Comparison of ENCODE assay signal across 8 cellular contexts in genomic region chr5:164013077-164013670, GRCh38.
DNase-seq lines count a peak whose midpoint lies in the region; ATAC-seq and TF ChIP-seq lines count a peak whose summit lies in the region.

No MANE protein-coding gene starts in this region.

- H3K27me3 Mint-ChIP-seq in WTC11 (ENCODE audit: low read depth), result no peaks in the 10 kb centered on the region

- peaks cover 6% of the 10 kb centered on the region for H3K4me1 Mint-ChIP-seq in WTC11

- no peaks in the 10 kb centered on the region for H3K9me3 Mint-ChIP-seq in WTC11

- ATAC-seq in GM18868 (IDR thresholded peaks at IDR 0.05; ENCODE audit: unreplicated experiment) (peak; percentile 92), HG03025 (IDR thresholded peaks at IDR 0.05; ENCODE audit: low FRiP score, unreplicated experiment) (peak; percentile 89), WTC11 (peak; percentile 65)

- CTCF ChIA-PET in WTC11 (lab: Charles Lee), result interaction anchor here (0.6 to 2.0 kb wide), 10 partner anchors 11 to 491 kb away, joined by 3 to 14 read pairs (median 4); no protein-coding TSS in a partner anchor

- peak; percentile 38 for TF ChIP-seq CTCF in WTC11 (IDR thresholded peaks at IDR 0.05)

- no peak overlapping the region for H3K4me3 Mint-ChIP-seq in WTC11

- POLR2A ChIA-PET in WTC11 (lab: Charles Lee), result no interaction called here

- DNase-seq in DMS153 (lab: John Stamatoyannopoulos, UW) (peak; percentile 0), NCI-H2029 treated with DMSO at 0.1 percent for 48 hours (lab: John Stamatoyannopoulos, UW) (peak; percentile 45), WTC11 (ENCODE audit: low spot score) (peak; percentile 63), glomerular endothelial cell (ENCODE audit: extremely low read depth, low read depth, low spot score) (peak; percentile 88), pulmonary artery endothelial cell (ENCODE audit: low read depth, low spot score) (peak; percentile 68)
- no peak for DNase-seq in activated CD4-positive, CD25-positive, alpha-beta regulatory T cell treated with anti-CD3 and anti-CD28 coated beads, Interleukin-2, amount 50 U/mL, for 72 hours

- H3K36me3 Mint-ChIP-seq in WTC11, result no peaks in the 10 kb centered on the region

- H3K27ac Mint-ChIP-seq in WTC11, result no peak overlapping the region

TF ChIP-seq in WTC11, 78 proteins besides CTCF, POLR2A, EP300 and RAD21:
- TF ChIP-seq ZNF416 (CRISPR knock-in tag; IDR thresholded peaks at IDR 0.05) (no peak), IRF2 (CRISPR knock-in tag; IDR thresholded peaks at IDR 0.05; ENCODE audit: borderline replicate concordance, low read depth) (no peak), CDX4 (CRISPR knock-in tag; IDR thresholded peaks at IDR 0.05; ENCODE audit: borderline replicate concordance) (no peak), FOXP4 (CRISPR knock-in tag; IDR thresholded peaks at IDR 0.05) (no peak), ZNF317 (CRISPR knock-in tag; IDR thresholded peaks at IDR 0.05; ENCODE audit: borderline replicate concordance, low read depth) (no peak), AFF4 (CRISPR knock-in tag; IDR thresholded peaks at IDR 0.05; ENCODE audit: borderline replicate concordance) (no peak), NFYB (CRISPR knock-in tag; conservative IDR thresholded peaks at IDR 0.05; ENCODE audit: low read depth) (no peak), STAT6 (CRISPR knock-in tag; conservative IDR thresholded peaks at IDR 0.05; ENCODE audit: low read depth) (no peak), ATF1 (CRISPR knock-in tag; IDR thresholded peaks at IDR 0.05) (no peak), AR (CRISPR knock-in tag; IDR thresholded peaks at IDR 0.05) (no peak), ERG (CRISPR knock-in tag; IDR thresholded peaks at IDR 0.05) (no peak), ZNF232 (CRISPR knock-in tag; IDR thresholded peaks at IDR 0.05) (no peak), HMGA2 (CRISPR knock-in tag; IDR thresholded peaks at IDR 0.05) (no peak)
